1 cellular context compared by ENCODE assay signal in the genomic region with DNA sequence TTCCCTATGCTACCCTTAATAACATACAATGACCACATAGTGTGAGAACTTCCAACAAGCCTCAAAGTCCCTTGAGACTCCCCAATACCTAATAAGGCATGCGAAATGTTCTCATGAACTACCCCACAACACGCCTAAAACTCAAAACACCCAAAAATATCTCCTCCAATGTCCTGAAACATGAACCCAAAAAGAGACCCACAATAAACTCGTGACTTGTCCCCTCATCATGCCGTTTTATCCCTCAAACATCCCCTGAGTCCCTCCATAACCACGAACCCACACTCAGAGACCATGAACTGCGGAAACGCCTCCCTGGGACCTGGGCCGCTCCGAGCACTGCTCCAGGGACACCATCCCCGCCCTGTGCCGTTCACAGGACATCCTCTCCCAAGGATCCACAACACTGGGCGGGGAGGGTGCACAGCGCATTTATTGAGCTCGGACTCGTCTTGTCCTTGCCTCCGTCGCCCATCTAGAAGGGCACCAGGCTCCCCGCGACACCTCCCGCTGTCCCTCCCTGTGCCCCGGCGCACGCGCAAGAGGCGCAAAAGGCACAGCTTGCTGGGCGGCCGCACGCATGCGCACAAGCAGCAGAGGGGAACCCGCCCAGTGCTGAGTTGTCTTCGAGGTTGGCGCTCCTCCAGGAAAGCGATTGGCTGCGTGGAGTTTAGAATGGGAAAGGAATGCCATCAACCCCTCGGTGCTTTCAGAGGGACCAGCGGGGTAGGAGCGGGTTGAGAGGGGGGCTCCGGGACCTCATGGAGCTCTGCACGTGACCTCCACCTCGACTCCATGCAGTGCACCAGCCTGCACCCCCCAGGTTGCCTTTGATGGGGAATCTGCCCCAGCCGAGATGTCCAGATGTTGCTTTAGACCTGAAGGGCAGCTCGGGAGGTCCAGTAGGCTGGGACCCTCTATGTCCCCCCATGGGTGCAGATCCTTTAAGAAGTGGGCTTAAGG.
TF ChIP-seq lines count a peak whose summit lies in the region.

No MANE protein-coding gene starts in this region.

TF ChIP-seq in SK-N-SH, 30 proteins besides CTCF, POLR2A, EP300 and RAD21:
- TF ChIP-seq, protein P1, sequence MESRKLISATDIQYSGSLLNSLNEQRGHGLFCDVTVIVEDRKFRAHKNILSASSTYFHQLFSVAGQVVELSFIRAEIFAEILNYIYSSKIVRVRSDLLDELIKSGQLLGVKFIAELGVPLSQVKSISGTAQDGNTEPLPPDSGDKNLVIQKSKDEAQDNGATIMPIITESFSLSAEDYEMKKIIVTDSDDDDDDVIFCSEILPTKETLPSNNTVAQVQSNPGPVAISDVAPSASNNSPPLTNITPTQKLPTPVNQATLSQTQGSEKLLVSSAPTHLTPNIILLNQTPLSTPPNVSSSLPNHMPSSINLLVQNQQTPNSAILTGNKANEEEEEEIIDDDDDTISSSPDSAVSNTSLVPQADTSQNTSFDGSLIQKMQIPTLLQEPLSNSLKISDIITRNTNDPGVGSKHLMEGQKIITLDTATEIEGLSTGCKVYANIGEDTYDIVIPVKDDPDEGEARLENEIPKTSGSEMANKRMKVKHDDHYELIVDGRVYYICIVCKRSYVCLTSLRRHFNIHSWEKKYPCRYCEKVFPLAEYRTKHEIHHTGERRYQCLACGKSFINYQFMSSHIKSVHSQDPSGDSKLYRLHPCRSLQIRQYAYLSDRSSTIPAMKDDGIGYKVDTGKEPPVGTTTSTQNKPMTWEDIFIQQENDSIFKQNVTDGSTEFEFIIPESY (IDR thresholded peaks at IDR 0.05; ENCODE audit: borderline replicate concordance, low read depth), result no peak
- TF ChIP-seq POLR2AphosphoS5 (IDR thresholded peaks at IDR 0.05; ENCODE audit: low read depth, low read length) (peak; percentile 77), NFIC (IDR thresholded peaks at IDR 0.05; ENCODE audit: borderline replicate concordance) (peak; percentile 39; the same call in 1 of the 2 replicates), USF1 (IDR thresholded peaks at IDR 0.05; ENCODE audit: borderline replicate concordance, low read depth) (no peak), NRF1 (IDR thresholded peaks at IDR 0.05; ENCODE audit: low read depth, low read length) (peak; percentile 98), CHD2 (IDR thresholded peaks at IDR 0.05; ENCODE audit: low read length, partially characterized antibody) (peak; percentile 46), REST (IDR thresholded peaks at IDR 0.05; ENCODE audit: low read depth, low read length) (0 out of 2 replicates have a peak, but pooled peaks have one; percentile 12)
- TF ChIP-seq, protein P2, sequence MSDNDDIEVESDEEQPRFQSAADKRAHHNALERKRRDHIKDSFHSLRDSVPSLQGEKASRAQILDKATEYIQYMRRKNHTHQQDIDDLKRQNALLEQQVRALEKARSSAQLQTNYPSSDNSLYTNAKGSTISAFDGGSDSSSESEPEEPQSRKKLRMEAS (IDR thresholded peaks at IDR 0.05; ENCODE audit: low read depth), result peak; percentile 67
